In genomic region chr17:70091005-70091568, GRCh38 we compare ENCODE assay signal across 25 cellular contexts. TPM values are rescaled to one million over a fixed set of nuclear protein-coding genes. Genes with fewer than 3 reads are reported as not detected.
DNase-seq lines count a peak whose midpoint lies in the region; ATAC-seq, FAIRE-seq and TF ChIP-seq lines count a peak whose summit lies in the region.
"Had no signal": no experiment of that assay in that cellular context is flagged by ENCODE, and none has a peak within 500 bp of the region (broad histone marks: within the 10 kb centered on the region; RNA-seq: fewer than 3 reads in every experiment).

No MANE protein-coding gene starts in this region.

- no peak overlapping the region for H2AFZ ChIP-seq in PC-9
- no peak overlapping the region for H2AFZ ChIP-seq in hepatocyte

- H3K36me3 ChIP-seq in PC-9 (ENCODE audit: low read depth): no peaks in the 10 kb centered on the region
- no peaks in the 10 kb centered on the region for H3K36me3 ChIP-seq in hepatocyte (replicated peaks; ENCODE audit: insufficient read depth, low read depth)

- no peaks in the 10 kb centered on the region for H3K9me3 ChIP-seq in PC-9 (ENCODE audit: insufficient read depth, low read depth)
- no peaks in the 10 kb centered on the region for H3K9me3 ChIP-seq in hepatocyte (ENCODE audit: low read depth)
- H3K9me3 ChIP-seq: SK-N-SH had no signal

- H3K36me3 Mint-ChIP-seq in activated T-cell treated with anti-CD3 and anti-CD28 coated beads, Interleukin-2, amount 50 U/mL, for 72 hours (ENCODE audit: insufficient read depth in 2 of 2): peaks cover 1 to 2% of the 10 kb centered on the region in 2 donors
- no peaks in the 10 kb centered on the region for H3K36me3 Mint-ChIP-seq in activated T-cell treated with anti-CD3 and anti-CD28 coated beads, Interleukin-2, amount 50 U/mL, for 4 hours (ENCODE audit: insufficient read depth)
- H3K36me3 Mint-ChIP-seq: CD14-positive monocyte had no signal

- H3K4me1 ChIP-seq in PC-9 (replicated peaks; ENCODE audit: insufficient read depth) (peaks cover 39% of the 10 kb centered on the region), hepatocyte (ENCODE audit: insufficient read depth) (peaks cover 14% of the 10 kb centered on the region)

- peak; percentile 32 to 69 for ATAC-seq in activated T-cell treated with anti-CD3 and anti-CD28 coated beads, Interleukin-2, amount 50 U/mL, for 72 hours (replicated peaks in 1 of 2)
- ATAC-seq in activated T-cell treated with anti-CD3 and anti-CD28 coated beads, Interleukin-2, amount 50 U/mL, for 4 hours: no peak
- no peak for ATAC-seq in HG02623 (IDR thresholded peaks at IDR 0.05; ENCODE audit: unreplicated experiment)
- no peak for ATAC-seq in HG02885 (IDR thresholded peaks at IDR 0.05; ENCODE audit: poor library complexity, unreplicated experiment)
- no peak for ATAC-seq in GM18868 (IDR thresholded peaks at IDR 0.05; ENCODE audit: unreplicated experiment)
- ATAC-seq: K562 had no signal

- peak; percentile 75 for FAIRE-seq in urothelium cell line (lab: Jason Lieb, UNC)
- FAIRE-seq: K562 had no signal

- no peak overlapping the region for H3K27ac ChIP-seq in PC-9
- H3K27ac ChIP-seq in hepatocyte: peak overlapping the region; percentile 21
- H3K27ac ChIP-seq: RWPE1 had no signal

- H3K9me2 ChIP-seq in PC-9 (ENCODE audit: insufficient read depth): no peaks in the 10 kb centered on the region
- no peaks in the 10 kb centered on the region for H3K9me2 ChIP-seq in hepatocyte (replicated peaks; ENCODE audit: insufficient read depth)
- H3K9me2 ChIP-seq: SK-N-SH had no signal

- no peak overlapping the region for H3K27ac Mint-ChIP-seq in activated T-cell treated with anti-CD3 and anti-CD28 coated beads, Interleukin-2, amount 50 U/mL, for 72 hours
- H3K27ac Mint-ChIP-seq: CD14-positive monocyte had no signal

- H3K4me3 ChIP-seq in PC-9 (no peak overlapping the region), hepatocyte (no peak overlapping the region)
- H3K4me3 ChIP-seq: K562 had no signal

- POLR2A ChIA-PET in PC-9 (lab: Charles Lee; ENCODE audit: unreplicated experiment): no interaction called here

- BruUV-seq in PC-9 (replicated peaks; lab: Mats Ljungman, UMichigan): no TSS peak

- TF ChIP-seq CTCF in PC-9 (conservative IDR thresholded peaks at IDR 0.05) (no peak), hepatocyte (IDR thresholded peaks at IDR 0.05; ENCODE audit: poor library complexity) (no peak)

- no peaks in the 10 kb centered on the region for H3K27me3 Mint-ChIP-seq in activated T-cell treated with anti-CD3 and anti-CD28 coated beads, Interleukin-2, amount 50 U/mL, for 72 hours (ENCODE audit: low read depth)
- H3K27me3 Mint-ChIP-seq in activated T-cell treated with anti-CD3 and anti-CD28 coated beads, Interleukin-2, amount 50 U/mL, for 4 hours (ENCODE audit: low read depth): no peaks in the 10 kb centered on the region

- no peak overlapping the region for H3K4me3 Mint-ChIP-seq in activated T-cell treated with anti-CD3 and anti-CD28 coated beads, Interleukin-2, amount 50 U/mL, for 72 hours
- H3K4me3 Mint-ChIP-seq in activated T-cell treated with anti-CD3 and anti-CD28 coated beads, Interleukin-2, amount 50 U/mL, for 4 hours: no peak overlapping the region
- H3K4me3 Mint-ChIP-seq: CD14-positive monocyte had no signal

- CTCF ChIA-PET in PC-9 (lab: Charles Lee): no interaction called here

- H3K79me2 ChIP-seq in PC-9 (ENCODE audit: low read depth) (no peaks in the 10 kb centered on the region), hepatocyte (peaks cover 2% of the 10 kb centered on the region)

- WGBS in hepatocyte (ENCODE audit: low lambda C conversion rate, missing lambda C conversion rate): 82% methylated on average over 2 of the region's 2 CpGs

- no peaks in the 10 kb centered on the region for H3K4me1 Mint-ChIP-seq in activated T-cell treated with anti-CD3 and anti-CD28 coated beads, Interleukin-2, amount 50 U/mL, for 72 hours (ENCODE audit: low read depth)
- H3K4me1 Mint-ChIP-seq in activated T-cell treated with anti-CD3 and anti-CD28 coated beads, Interleukin-2, amount 50 U/mL, for 4 hours (ENCODE audit: low read depth): no peaks in the 10 kb centered on the region
- H3K4me1 Mint-ChIP-seq: CD14-positive monocyte had no signal

- H3K4me2 ChIP-seq in PC-9: peak overlapping the region; percentile 38; the same call in 1 of the 2 replicates
- no peak overlapping the region for H3K4me2 ChIP-seq in hepatocyte
- H3K4me2 ChIP-seq: SK-N-SH had no signal

- H4K20me1 ChIP-seq in PC-9 (ENCODE audit: insufficient read depth) (no peaks in the 10 kb centered on the region), hepatocyte (ENCODE audit: insufficient read depth, poor library complexity, severe bottlenecking) (no peaks in the 10 kb centered on the region)

- no peak for DNase-seq in activated T-cell treated with anti-CD3 and anti-CD28 coated beads, Interleukin-2, amount 50 U/mL, for 72 hours
- DNase-seq in activated T-cell treated with anti-CD3 and anti-CD28 coated beads, Interleukin-2, amount 50 U/mL, for 4 hours: no peak
- no peak for DNase-seq in PC-9
- no peak for DNase-seq in hepatocyte (ENCODE audit: low spot score)
- DNase-seq in urothelium cell line (ENCODE audit: low spot score): no peak
- DNase-seq: AML-193; DMS79; H7; NCI-H1092 treated with DMSO at 0.1 percent for 48 hours; NCI-H1436 treated with DMSO at 0.1 percent for 48 hours; NCI-H2029; NCI-H345; NCI-H524; NCI-H774; NK-92 treated with Interleukin-12 subunit alpha and Interleukin-12 subunit beta, amount 100 ng/mL, for 24 hours; SHP77 treated with DMSO at 0.1 percent for 48 hours; SK-N-SH had no signal

- H3K27me3 ChIP-seq in PC-9 (ENCODE audit: insufficient read depth, low read depth) (no peaks in the 10 kb centered on the region), hepatocyte (no peaks in the 10 kb centered on the region)

- H3K9me3 Mint-ChIP-seq in activated T-cell treated with anti-CD3 and anti-CD28 coated beads, Interleukin-2, amount 50 U/mL, for 72 hours: peaks cover 2 to 4% of the 10 kb centered on the region in 2 donors
- no peaks in the 10 kb centered on the region for H3K9me3 Mint-ChIP-seq in activated T-cell treated with anti-CD3 and anti-CD28 coated beads, Interleukin-2, amount 50 U/mL, for 4 hours

- peaks cover 18% of the 10 kb centered on the region for H3F3A ChIP-seq in PC-9 (ENCODE audit: insufficient read depth, low read depth)

- intact Hi-C loops in PC-9 (cut with micrococcal nuclease; ENCODE audit: unreplicated experiment): no loop called here

RNA-seq across cellular contexts. Expression of gene KCNJ16, which starts 16.1 kb away (rescaled TPM):
- not detected for total RNA-seq in activated T-cell treated with anti-CD3 and anti-CD28 coated beads, Interleukin-2, amount 50 U/mL, for 72 hours
- not detected for total RNA-seq in activated T-cell treated with anti-CD3 and anti-CD28 coated beads, Interleukin-2, amount 50 U/mL, for 4 hours
- not detected in 2 replicates for total RNA-seq in PC-9 (2021)
- total RNA-seq in hepatocyte: 40.6 and 46.9 TPM in 2 replicates
- 2.7 and 3.5 TPM in 2 replicates for polyA plus RNA-seq in hepatocyte
- total RNA-seq: LHCN-M2 had no signal
- polyA plus RNA-seq: AG04450, CD14-positive monocyte, SK-N-SH had no signal

Comparison
In these comparisons a context has a peak if more than half of its experiments do, and no peak if none do; other contexts are left out.
1. ATAC-seq: peak in activated T-cell treated with anti-CD3 and anti-CD28 coated beads, Interleukin-2, amount 50 U/mL, for 72 hours (2 of 2); none in activated T-cell treated with anti-CD3 and anti-CD28 coated beads, Interleukin-2, amount 50 U/mL, for 4 hours (0 of 2), HG02623 (single experiment), HG02885 (single experiment) and GM18868 (single experiment).
2. RNA of gene KCNJ16, which starts 16.1 kb away (total RNA-seq): 40.6 to 46.9 TPM in hepatocyte; not detected in activated T-cell treated with anti-CD3 and anti-CD28 coated beads, Interleukin-2, amount 50 U/mL, for 4 hours, not detected in activated T-cell treated with anti-CD3 and anti-CD28 coated beads, Interleukin-2, amount 50 U/mL, for 72 hours and not detected in PC-9; every median in the first group is over 10 times any median in the second.